Comparison of ENCODE assay signal across 8 cellular contexts in the genomic region with DNA sequence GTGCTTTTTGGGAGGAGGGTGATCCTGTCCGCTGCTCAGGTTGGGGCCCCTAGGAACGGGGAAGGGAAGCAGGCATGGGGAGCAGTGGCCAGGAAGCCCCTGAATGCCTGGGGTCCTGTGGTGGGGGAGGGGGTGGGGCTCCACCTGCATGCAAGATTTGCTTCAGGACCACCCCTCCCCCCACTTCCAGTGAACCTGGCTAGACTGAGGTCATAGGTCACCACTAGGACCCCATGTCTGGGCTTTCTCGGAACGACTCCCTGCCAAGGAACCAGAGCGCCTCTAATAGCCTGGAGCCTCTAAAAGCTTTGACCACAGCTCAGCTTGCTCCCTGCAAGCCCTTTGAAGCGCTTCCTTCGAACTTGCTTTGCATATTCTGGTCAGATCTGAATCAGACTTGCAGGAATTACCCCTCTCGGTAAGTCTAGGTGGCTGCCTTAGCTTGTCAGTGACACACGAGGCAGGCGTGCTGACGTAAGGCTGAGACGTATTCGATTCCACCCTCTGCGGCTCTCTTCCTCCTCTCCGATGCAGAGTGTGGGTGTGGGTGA. TPM values are rescaled to one million over a fixed set of nuclear protein-coding genes. Genes with fewer than 3 reads are reported as not detected.
DNase-seq lines count a peak whose midpoint lies in the region; ATAC-seq, FAIRE-seq and TF ChIP-seq lines count a peak whose summit lies in the region.

No MANE protein-coding gene starts in this region.

- peak overlapping the region; percentile 93 for H3K27ac ChIP-seq in upper lobe of right lung

- no peak for TF ChIP-seq CTCF in GM12864 (IDR thresholded peaks at IDR 0.05; ENCODE audit: low read depth, low read length, missing control alignments)
- no peak for TF ChIP-seq CTCF in endothelial cell (IDR thresholded peaks at IDR 0.05; ENCODE audit: unreplicated experiment)
- no peak for TF ChIP-seq CTCF in osteocyte (IDR thresholded peaks at IDR 0.05)
- TF ChIP-seq CTCF in upper lobe of right lung (IDR thresholded peaks at IDR 0.05) = no peak

- CTCF ChIA-PET in activated CD4-positive, alpha-beta memory T cell treated with anti-CD3 and anti-CD28 coated beads for 36 hours (lab: Charles Lee) = interaction anchor here (0.8 to 1.5 kb wide), 9 partner anchors 20 to 271 kb away, joined by 3 to 10 read pairs (median 4); no protein-coding TSS in a partner anchor

- no peaks in the 10 kb centered on the region for H3K9me3 ChIP-seq in upper lobe of right lung

- FAIRE-seq in H54 (lab: Jason Lieb, UNC) = no peak

- H3K27me3 Mint-ChIP-seq in activated CD4-positive, alpha-beta memory T cell treated with anti-CD3 and anti-CD28 coated beads for 36 hours = no peaks in the 10 kb centered on the region
- peaks cover 4% of the 10 kb centered on the region for H3K27me3 Mint-ChIP-seq in endothelial cell (ENCODE audit: unreplicated experiment)
- no peaks in the 10 kb centered on the region for H3K27me3 Mint-ChIP-seq in osteocyte (ENCODE audit: unreplicated experiment)

- POLR2A ChIA-PET in activated CD4-positive, alpha-beta memory T cell treated with anti-CD3 and anti-CD28 coated beads for 36 hours (lab: Charles Lee) = interaction anchor here (0.7 to 1.5 kb wide), 8 partner anchors 19 to 142 kb away, joined by 3 to 12 read pairs (median 4); partner anchors contain the start of genes BIRC5 and PGS1

- peak overlapping the region; percentile 97 for H3K27ac Mint-ChIP-seq in activated CD4-positive, alpha-beta memory T cell treated with anti-CD3 and anti-CD28 coated beads for 36 hours
- H3K27ac Mint-ChIP-seq in endothelial cell (ENCODE audit: unreplicated experiment) (no peak overlapping the region), osteocyte (ENCODE audit: unreplicated experiment) (peak overlapping the region; percentile 97)

- H3K4me3 ChIP-seq in GM12864 (ENCODE audit: low read depth, low read length) (no peak overlapping the region), upper lobe of right lung (peak overlapping the region; percentile 72)

- H3K9me3 Mint-ChIP-seq in activated CD4-positive, alpha-beta memory T cell treated with anti-CD3 and anti-CD28 coated beads for 36 hours = no peaks in the 10 kb centered on the region
- H3K9me3 Mint-ChIP-seq in endothelial cell (ENCODE audit: unreplicated experiment) (no peaks in the 10 kb centered on the region), osteocyte (ENCODE audit: unreplicated experiment) (no peaks in the 10 kb centered on the region)

- ATAC-seq in upper lobe of right lung = no peak

- H3K4me1 ChIP-seq in upper lobe of right lung = peaks cover 79% of the 10 kb centered on the region

- TF ChIP-seq POLR2A in H54 (IDR thresholded peaks at IDR 0.05; ENCODE audit: low read depth, low read length) = no peak

- intact Hi-C loops in activated CD4-positive, alpha-beta memory T cell treated with anti-CD3 and anti-CD28 coated beads for 36 hours (cut with micrococcal nuclease) = loop anchor here (1.0 kb wide), 5 partner anchors 12 to 484 kb away; partner anchors contain the start of gene USP36
- intact Hi-C loops in upper lobe of right lung (cut with DNase I) = no loop called here

- peaks cover 44% of the 10 kb centered on the region for H3K36me3 Mint-ChIP-seq in activated CD4-positive, alpha-beta memory T cell treated with anti-CD3 and anti-CD28 coated beads for 36 hours
- H3K36me3 Mint-ChIP-seq in endothelial cell (ENCODE audit: low read depth, unreplicated experiment) (peaks cover 9% of the 10 kb centered on the region), osteocyte (ENCODE audit: unreplicated experiment) (peaks cover 32% of the 10 kb centered on the region)

- H3K4me3 Mint-ChIP-seq in activated CD4-positive, alpha-beta memory T cell treated with anti-CD3 and anti-CD28 coated beads for 36 hours = peak overlapping the region; percentile 93
- H3K4me3 Mint-ChIP-seq in endothelial cell (ENCODE audit: unreplicated experiment) (peak overlapping the region; percentile 47), osteocyte (ENCODE audit: unreplicated experiment) (peak overlapping the region; percentile 89)

- peaks cover 48% of the 10 kb centered on the region for H3K4me1 Mint-ChIP-seq in activated CD4-positive, alpha-beta memory T cell treated with anti-CD3 and anti-CD28 coated beads for 36 hours (ENCODE audit: low read depth)
- H3K4me1 Mint-ChIP-seq in endothelial cell (ENCODE audit: unreplicated experiment) = peaks cover 44% of the 10 kb centered on the region
- peaks cover 67% of the 10 kb centered on the region for H3K4me1 Mint-ChIP-seq in osteocyte (ENCODE audit: unreplicated experiment)

- H3K27me3 ChIP-seq in upper lobe of right lung = no peaks in the 10 kb centered on the region

- peak; percentile 97 for DNase-seq in GM12864 (ENCODE audit: low read depth)
- DNase-seq in H54 (ENCODE audit: insufficient read length, low spot score) = peak; percentile 80
- DNase-seq in MV-4-11 (lab: John Stamatoyannopoulos, UW) = peak; percentile 91
- peak; percentile 95 for DNase-seq in activated CD4-positive, alpha-beta memory T cell treated with anti-CD3 and anti-CD28 coated beads for 36 hours
- DNase-seq in endothelial cell (ENCODE audit: low spot score) = no peak
- DNase-seq in osteocyte (ENCODE audit: extremely low spot score, unreplicated experiment) = no peak
- no peak for DNase-seq in upper lobe of right lung
- DNase-seq in NCI-H446 (lab: John Stamatoyannopoulos, UW) = no peak

- peaks cover 32% of the 10 kb centered on the region for H3K36me3 ChIP-seq in upper lobe of right lung

RNA-seq across cellular contexts. Expression of gene SOCS3, which starts 3.6 kb away (rescaled TPM):
- total RNA-seq in activated CD4-positive, alpha-beta memory T cell treated with anti-CD3 and anti-CD28 coated beads for 36 hours = 100 to 1,000 TPM; 162 to 167 TPM
- total RNA-seq in endothelial cell (ENCODE audit: unreplicated experiment) = 30.2 TPM
- total RNA-seq in osteocyte = 79.1 and 86.4 TPM in 2 replicates
- total RNA-seq in upper lobe of right lung = 82.0 TPM

RNA-seq across cellular contexts. Expression of gene PGS1, which starts 22.2 kb away (rescaled TPM):
- total RNA-seq in activated CD4-positive, alpha-beta memory T cell treated with anti-CD3 and anti-CD28 coated beads for 36 hours = 10 to 100 TPM; 75.8 to 78.1 TPM
- 85.5 TPM for total RNA-seq in endothelial cell (ENCODE audit: unreplicated experiment)
- total RNA-seq in osteocyte = 52.7 and 53.0 TPM in 2 replicates
- 95.5 TPM for total RNA-seq in upper lobe of right lung

Comparison
In these comparisons a context has a peak if more than half of its experiments do, and no peak if none do; other contexts are left out.
1. DNase-seq: peak in GM12864 (single experiment), H54 (single experiment), MV-4-11 (single experiment) and activated CD4-positive, alpha-beta memory T cell treated with anti-CD3 and anti-CD28 coated beads for 36 hours (single experiment); none in endothelial cell (single experiment), osteocyte (single experiment), upper lobe of right lung (single experiment) and NCI-H446 (0 of 2).
2. Peak in every context shown above with its lines, with median percentiles within 50 percentile points of each other: H3K4me3 Mint-ChIP-seq.